ENCODE assay signal across 1 cellular context in the genomic region with DNA sequence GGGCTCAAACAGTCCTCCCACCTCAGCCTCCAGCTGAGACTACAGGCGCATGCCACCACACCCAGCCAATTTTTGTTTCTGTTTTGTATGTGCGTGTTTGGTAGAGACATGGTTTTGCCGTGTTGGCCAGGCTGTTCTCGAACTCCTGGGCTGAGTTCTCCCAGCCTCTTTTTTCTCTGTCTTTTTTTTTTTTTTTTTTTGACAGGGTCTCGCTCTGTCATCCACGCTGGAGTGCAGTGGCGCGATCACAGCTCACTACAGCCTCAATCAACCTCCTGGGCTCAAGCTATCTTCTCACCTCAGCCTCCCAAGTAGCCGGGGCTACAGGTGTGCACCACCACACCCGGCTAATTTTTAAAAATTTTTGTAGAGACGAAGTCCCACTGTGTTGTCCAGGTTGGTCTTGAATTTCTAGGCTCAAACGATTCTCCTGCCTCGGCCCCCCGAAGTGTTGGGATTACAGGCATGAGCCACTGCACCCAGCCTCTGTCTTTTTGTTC.
TF ChIP-seq lines count a peak whose summit lies in the region.

No MANE protein-coding gene starts in this region.

TF ChIP-seq in HCT116, 20 proteins besides CTCF, POLR2A, EP300 and RAD21 (continued from another document):
- TF ChIP-seq, protein P1, sequence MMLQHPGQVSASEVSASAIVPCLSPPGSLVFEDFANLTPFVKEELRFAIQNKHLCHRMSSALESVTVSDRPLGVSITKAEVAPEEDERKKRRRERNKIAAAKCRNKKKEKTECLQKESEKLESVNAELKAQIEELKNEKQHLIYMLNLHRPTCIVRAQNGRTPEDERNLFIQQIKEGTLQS (IDR thresholded peaks at IDR 0.05) = no peak
- no peak for TF ChIP-seq CEBPB (IDR thresholded peaks at IDR 0.05; ENCODE audit: low read depth)
- TF ChIP-seq ZNF274 (IDR thresholded peaks at IDR 0.05; ENCODE audit: low read depth, low read length) = no peak
- no peak for TF ChIP-seq MAX (IDR thresholded peaks at IDR 0.05)
- no peak for TF ChIP-seq FOSL1 (IDR thresholded peaks at IDR 0.05; ENCODE audit: low read depth)
- TF ChIP-seq, protein P2, sequence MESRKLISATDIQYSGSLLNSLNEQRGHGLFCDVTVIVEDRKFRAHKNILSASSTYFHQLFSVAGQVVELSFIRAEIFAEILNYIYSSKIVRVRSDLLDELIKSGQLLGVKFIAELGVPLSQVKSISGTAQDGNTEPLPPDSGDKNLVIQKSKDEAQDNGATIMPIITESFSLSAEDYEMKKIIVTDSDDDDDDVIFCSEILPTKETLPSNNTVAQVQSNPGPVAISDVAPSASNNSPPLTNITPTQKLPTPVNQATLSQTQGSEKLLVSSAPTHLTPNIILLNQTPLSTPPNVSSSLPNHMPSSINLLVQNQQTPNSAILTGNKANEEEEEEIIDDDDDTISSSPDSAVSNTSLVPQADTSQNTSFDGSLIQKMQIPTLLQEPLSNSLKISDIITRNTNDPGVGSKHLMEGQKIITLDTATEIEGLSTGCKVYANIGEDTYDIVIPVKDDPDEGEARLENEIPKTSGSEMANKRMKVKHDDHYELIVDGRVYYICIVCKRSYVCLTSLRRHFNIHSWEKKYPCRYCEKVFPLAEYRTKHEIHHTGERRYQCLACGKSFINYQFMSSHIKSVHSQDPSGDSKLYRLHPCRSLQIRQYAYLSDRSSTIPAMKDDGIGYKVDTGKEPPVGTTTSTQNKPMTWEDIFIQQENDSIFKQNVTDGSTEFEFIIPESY (IDR thresholded peaks at IDR 0.05; ENCODE audit: extremely low read depth, insufficient replicate concordance, low read length) = no peak
- no peak for TF ChIP-seq EZH2 (IDR thresholded peaks at IDR 0.05)
- no peak for TF ChIP-seq YY1 (IDR thresholded peaks at IDR 0.05; ENCODE audit: extremely low read depth, insufficient replicate concordance, low read depth, low read length)
- TF ChIP-seq ELF1 (IDR thresholded peaks at IDR 0.05; ENCODE audit: borderline replicate concordance, low read depth) = no peak
- TF ChIP-seq ZFX (IDR thresholded peaks at IDR 0.05) = no peak
- TF ChIP-seq POLR2AphosphoS5 (IDR thresholded peaks at IDR 0.05; ENCODE audit: low read depth, low read length) = no peak
- no peak for TF ChIP-seq SRF (IDR thresholded peaks at IDR 0.05; ENCODE audit: low read depth)
- TF ChIP-seq EZH2phosphoT487 (IDR thresholded peaks at IDR 0.05; ENCODE audit: borderline replicate concordance) = no peak
- TF ChIP-seq EGR1 (IDR thresholded peaks at IDR 0.05; ENCODE audit: low read depth) = no peak
TF ChIP-seq in HCT116: peak in this region for 0.
